In the genomic region with DNA sequence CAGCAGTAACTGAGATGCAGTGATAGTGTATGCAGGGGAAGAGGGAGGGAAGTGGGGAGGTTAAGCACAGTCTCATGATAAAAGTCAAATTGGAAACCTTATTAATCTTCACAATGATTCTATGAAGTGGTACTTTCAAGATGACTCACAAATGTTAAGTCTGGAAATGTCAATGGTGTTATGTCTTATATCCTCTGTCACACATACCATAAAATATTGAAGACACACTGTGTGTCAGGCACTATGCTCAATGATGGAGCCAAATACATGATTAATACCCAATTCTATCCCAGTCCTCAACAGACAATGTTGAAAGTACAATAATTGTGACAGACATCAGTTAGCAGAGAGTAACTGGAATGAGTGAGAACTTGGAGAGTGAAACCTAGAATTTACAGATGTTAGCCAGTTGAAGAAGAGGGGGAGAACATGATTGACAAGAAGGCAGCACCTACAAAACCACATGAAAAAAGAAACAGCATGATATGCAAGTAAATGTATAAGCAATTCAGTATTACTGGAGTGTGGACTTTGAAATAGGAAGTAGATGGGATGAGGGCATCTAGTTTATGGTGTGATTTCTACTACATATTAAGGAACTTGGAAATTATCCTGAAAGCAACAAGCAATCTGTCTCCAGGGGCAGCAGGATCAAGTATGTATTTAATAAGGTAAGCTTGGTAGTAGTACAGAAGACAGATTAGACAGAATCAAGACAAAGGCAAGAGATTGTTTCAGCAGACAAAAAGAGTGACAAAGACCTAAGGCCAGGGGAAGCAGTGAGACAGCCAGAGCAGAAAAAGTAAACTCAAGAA, we compare ENCODE assay signal across 1 cellular context.
TF ChIP-seq lines count a peak whose summit lies in the region.

No MANE protein-coding gene starts in this region.

TF ChIP-seq in HepG2, 621 proteins besides CTCF, POLR2A, EP300 and RAD21 (continued from another document and continues in another):
- TF ChIP-seq, protein P1, sequence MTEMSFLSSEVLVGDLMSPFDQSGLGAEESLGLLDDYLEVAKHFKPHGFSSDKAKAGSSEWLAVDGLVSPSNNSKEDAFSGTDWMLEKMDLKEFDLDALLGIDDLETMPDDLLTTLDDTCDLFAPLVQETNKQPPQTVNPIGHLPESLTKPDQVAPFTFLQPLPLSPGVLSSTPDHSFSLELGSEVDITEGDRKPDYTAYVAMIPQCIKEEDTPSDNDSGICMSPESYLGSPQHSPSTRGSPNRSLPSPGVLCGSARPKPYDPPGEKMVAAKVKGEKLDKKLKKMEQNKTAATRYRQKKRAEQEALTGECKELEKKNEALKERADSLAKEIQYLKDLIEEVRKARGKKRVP (CRISPR knock-in tag; IDR thresholded peaks at IDR 0.05) = no peak
- TF ChIP-seq, protein P2, sequence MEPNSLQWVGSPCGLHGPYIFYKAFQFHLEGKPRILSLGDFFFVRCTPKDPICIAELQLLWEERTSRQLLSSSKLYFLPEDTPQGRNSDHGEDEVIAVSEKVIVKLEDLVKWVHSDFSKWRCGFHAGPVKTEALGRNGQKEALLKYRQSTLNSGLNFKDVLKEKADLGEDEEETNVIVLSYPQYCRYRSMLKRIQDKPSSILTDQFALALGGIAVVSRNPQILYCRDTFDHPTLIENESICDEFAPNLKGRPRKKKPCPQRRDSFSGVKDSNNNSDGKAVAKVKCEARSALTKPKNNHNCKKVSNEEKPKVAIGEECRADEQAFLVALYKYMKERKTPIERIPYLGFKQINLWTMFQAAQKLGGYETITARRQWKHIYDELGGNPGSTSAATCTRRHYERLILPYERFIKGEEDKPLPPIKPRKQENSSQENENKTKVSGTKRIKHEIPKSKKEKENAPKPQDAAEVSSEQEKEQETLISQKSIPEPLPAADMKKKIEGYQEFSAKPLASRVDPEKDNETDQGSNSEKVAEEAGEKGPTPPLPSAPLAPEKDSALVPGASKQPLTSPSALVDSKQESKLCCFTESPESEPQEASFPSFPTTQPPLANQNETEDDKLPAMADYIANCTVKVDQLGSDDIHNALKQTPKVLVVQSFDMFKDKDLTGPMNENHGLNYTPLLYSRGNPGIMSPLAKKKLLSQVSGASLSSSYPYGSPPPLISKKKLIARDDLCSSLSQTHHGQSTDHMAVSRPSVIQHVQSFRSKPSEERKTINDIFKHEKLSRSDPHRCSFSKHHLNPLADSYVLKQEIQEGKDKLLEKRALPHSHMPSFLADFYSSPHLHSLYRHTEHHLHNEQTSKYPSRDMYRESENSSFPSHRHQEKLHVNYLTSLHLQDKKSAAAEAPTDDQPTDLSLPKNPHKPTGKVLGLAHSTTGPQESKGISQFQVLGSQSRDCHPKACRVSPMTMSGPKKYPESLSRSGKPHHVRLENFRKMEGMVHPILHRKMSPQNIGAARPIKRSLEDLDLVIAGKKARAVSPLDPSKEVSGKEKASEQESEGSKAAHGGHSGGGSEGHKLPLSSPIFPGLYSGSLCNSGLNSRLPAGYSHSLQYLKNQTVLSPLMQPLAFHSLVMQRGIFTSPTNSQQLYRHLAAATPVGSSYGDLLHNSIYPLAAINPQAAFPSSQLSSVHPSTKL (CRISPR knock-in tag; IDR thresholded peaks at IDR 0.05) = peak; percentile 29; the same call in 1 of the 2 replicates
- TF ChIP-seq, protein P3, sequence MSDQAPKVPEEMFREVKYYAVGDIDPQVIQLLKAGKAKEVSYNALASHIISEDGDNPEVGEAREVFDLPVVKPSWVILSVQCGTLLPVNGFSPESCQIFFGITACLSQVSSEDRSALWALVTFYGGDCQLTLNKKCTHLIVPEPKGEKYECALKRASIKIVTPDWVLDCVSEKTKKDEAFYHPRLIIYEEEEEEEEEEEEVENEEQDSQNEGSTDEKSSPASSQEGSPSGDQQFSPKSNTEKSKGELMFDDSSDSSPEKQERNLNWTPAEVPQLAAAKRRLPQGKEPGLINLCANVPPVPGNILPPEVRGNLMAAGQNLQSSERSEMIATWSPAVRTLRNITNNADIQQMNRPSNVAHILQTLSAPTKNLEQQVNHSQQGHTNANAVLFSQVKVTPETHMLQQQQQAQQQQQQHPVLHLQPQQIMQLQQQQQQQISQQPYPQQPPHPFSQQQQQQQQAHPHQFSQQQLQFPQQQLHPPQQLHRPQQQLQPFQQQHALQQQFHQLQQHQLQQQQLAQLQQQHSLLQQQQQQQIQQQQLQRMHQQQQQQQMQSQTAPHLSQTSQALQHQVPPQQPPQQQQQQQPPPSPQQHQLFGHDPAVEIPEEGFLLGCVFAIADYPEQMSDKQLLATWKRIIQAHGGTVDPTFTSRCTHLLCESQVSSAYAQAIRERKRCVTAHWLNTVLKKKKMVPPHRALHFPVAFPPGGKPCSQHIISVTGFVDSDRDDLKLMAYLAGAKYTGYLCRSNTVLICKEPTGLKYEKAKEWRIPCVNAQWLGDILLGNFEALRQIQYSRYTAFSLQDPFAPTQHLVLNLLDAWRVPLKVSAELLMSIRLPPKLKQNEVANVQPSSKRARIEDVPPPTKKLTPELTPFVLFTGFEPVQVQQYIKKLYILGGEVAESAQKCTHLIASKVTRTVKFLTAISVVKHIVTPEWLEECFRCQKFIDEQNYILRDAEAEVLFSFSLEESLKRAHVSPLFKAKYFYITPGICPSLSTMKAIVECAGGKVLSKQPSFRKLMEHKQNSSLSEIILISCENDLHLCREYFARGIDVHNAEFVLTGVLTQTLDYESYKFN (CRISPR knock-in tag; conservative IDR thresholded peaks at IDR 0.05) = peak; percentile 70
- TF ChIP-seq, protein P4, sequence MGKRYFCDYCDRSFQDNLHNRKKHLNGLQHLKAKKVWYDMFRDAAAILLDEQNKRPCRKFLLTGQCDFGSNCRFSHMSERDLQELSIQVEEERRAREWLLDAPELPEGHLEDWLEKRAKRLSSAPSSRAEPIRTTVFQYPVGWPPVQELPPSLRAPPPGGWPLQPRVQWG (CRISPR knock-in tag; IDR thresholded peaks at IDR 0.05; ENCODE audit: borderline replicate concordance, low read depth) = no peak
- TF ChIP-seq PTBP1 (IDR thresholded peaks at IDR 0.05; ENCODE audit: low read depth, low read length, poor library complexity, severe bottlenecking) (no peak), ZFP36L2 (CRISPR knock-in tag; IDR thresholded peaks at IDR 0.05) (no peak), HNF4G (IDR thresholded peaks at IDR 0.05; ENCODE audit: borderline replicate concordance, low read depth, low read length) (peak; percentile 48), HNF4G (CRISPR knock-in tag; IDR thresholded peaks at IDR 0.05; ENCODE audit: borderline replicate concordance, low read depth) (no peak), ZNF652 (CRISPR knock-in tag; IDR thresholded peaks at IDR 0.05; ENCODE audit: borderline replicate concordance, low read depth) (no peak), ARID2 (CRISPR knock-in tag; IDR thresholded peaks at IDR 0.05; ENCODE audit: borderline replicate concordance) (no peak), SCMH1 (CRISPR knock-in tag; IDR thresholded peaks at IDR 0.05; ENCODE audit: borderline replicate concordance) (no peak), ZNF703 (CRISPR knock-in tag; IDR thresholded peaks at IDR 0.05; ENCODE audit: borderline replicate concordance) (no peak), FOXK2 (IDR thresholded peaks at IDR 0.05) (peak; percentile 15; the same call in 1 of the 2 replicates), RBM22 (optimal IDR thresholded peaks at IDR 0.05; ENCODE audit: low read length) (no peak), DNMT3B (CRISPR knock-in tag; conservative IDR thresholded peaks at IDR 0.05) (no peak), ZFP82 (CRISPR knock-in tag; IDR thresholded peaks at IDR 0.05; ENCODE audit: borderline replicate concordance) (no peak), ZNF282 (IDR thresholded peaks at IDR 0.05; ENCODE audit: partially characterized antibody) (no peak), ZSCAN29 (CRISPR knock-in tag; conservative IDR thresholded peaks at IDR 0.05) (no peak)
- TF ChIP-seq, protein P5, sequence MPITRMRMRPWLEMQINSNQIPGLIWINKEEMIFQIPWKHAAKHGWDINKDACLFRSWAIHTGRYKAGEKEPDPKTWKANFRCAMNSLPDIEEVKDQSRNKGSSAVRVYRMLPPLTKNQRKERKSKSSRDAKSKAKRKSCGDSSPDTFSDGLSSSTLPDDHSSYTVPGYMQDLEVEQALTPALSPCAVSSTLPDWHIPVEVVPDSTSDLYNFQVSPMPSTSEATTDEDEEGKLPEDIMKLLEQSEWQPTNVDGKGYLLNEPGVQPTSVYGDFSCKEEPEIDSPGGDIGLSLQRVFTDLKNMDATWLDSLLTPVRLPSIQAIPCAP (CRISPR knock-in tag; IDR thresholded peaks at IDR 0.05; ENCODE audit: low read depth) = no peak
- TF ChIP-seq, protein P6, sequence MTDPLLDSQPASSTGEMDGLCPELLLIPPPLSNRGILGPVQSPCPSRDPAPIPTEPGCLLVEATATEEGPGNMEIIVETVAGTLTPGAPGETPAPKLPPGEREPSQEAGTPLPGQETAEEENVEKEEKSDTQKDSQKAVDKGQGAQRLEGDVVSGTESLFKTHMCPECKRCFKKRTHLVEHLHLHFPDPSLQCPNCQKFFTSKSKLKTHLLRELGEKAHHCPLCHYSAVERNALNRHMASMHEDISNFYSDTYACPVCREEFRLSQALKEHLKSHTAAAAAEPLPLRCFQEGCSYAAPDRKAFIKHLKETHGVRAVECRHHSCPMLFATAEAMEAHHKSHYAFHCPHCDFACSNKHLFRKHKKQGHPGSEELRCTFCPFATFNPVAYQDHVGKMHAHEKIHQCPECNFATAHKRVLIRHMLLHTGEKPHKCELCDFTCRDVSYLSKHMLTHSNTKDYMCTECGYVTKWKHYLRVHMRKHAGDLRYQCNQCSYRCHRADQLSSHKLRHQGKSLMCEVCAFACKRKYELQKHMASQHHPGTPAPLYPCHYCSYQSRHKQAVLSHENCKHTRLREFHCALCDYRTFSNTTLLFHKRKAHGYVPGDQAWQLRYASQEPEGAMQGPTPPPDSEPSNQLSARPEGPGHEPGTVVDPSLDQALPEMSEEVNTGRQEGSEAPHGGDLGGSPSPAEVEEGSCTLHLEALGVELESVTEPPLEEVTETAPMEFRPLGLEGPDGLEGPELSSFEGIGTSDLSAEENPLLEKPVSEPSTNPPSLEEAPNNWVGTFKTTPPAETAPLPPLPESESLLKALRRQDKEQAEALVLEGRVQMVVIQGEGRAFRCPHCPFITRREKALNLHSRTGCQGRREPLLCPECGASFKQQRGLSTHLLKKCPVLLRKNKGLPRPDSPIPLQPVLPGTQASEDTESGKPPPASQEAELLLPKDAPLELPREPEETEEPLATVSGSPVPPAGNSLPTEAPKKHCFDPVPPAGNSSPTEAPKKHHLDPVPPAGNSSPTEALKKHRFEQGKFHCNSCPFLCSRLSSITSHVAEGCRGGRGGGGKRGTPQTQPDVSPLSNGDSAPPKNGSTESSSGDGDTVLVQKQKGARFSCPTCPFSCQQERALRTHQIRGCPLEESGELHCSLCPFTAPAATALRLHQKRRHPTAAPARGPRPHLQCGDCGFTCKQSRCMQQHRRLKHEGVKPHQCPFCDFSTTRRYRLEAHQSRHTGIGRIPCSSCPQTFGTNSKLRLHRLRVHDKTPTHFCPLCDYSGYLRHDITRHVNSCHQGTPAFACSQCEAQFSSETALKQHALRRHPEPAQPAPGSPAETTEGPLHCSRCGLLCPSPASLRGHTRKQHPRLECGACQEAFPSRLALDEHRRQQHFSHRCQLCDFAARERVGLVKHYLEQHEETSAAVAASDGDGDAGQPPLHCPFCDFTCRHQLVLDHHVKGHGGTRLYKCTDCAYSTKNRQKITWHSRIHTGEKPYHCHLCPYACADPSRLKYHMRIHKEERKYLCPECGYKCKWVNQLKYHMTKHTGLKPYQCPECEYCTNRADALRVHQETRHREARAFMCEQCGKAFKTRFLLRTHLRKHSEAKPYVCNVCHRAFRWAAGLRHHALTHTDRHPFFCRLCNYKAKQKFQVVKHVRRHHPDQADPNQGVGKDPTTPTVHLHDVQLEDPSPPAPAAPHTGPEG (CRISPR knock-in tag; IDR thresholded peaks at IDR 0.05) = peak; percentile 80; the same call in 1 of the 2 replicates
- TF ChIP-seq, protein P7, sequence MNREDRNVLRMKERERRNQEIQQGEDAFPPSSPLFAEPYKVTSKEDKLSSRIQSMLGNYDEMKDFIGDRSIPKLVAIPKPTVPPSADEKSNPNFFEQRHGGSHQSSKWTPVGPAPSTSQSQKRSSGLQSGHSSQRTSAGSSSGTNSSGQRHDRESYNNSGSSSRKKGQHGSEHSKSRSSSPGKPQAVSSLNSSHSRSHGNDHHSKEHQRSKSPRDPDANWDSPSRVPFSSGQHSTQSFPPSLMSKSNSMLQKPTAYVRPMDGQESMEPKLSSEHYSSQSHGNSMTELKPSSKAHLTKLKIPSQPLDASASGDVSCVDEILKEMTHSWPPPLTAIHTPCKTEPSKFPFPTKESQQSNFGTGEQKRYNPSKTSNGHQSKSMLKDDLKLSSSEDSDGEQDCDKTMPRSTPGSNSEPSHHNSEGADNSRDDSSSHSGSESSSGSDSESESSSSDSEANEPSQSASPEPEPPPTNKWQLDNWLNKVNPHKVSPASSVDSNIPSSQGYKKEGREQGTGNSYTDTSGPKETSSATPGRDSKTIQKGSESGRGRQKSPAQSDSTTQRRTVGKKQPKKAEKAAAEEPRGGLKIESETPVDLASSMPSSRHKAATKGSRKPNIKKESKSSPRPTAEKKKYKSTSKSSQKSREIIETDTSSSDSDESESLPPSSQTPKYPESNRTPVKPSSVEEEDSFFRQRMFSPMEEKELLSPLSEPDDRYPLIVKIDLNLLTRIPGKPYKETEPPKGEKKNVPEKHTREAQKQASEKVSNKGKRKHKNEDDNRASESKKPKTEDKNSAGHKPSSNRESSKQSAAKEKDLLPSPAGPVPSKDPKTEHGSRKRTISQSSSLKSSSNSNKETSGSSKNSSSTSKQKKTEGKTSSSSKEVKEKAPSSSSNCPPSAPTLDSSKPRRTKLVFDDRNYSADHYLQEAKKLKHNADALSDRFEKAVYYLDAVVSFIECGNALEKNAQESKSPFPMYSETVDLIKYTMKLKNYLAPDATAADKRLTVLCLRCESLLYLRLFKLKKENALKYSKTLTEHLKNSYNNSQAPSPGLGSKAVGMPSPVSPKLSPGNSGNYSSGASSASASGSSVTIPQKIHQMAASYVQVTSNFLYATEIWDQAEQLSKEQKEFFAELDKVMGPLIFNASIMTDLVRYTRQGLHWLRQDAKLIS (CRISPR knock-in tag; IDR thresholded peaks at IDR 0.05) = no peak
- TF ChIP-seq, protein P8, sequence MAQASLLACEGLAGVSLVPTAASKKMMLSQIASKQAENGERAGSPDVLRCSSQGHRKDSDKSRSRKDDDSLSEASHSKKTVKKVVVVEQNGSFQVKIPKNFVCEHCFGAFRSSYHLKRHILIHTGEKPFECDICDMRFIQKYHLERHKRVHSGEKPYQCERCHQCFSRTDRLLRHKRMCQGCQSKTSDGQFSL (CRISPR knock-in tag; IDR thresholded peaks at IDR 0.05) = no peak
- TF ChIP-seq, protein P9, sequence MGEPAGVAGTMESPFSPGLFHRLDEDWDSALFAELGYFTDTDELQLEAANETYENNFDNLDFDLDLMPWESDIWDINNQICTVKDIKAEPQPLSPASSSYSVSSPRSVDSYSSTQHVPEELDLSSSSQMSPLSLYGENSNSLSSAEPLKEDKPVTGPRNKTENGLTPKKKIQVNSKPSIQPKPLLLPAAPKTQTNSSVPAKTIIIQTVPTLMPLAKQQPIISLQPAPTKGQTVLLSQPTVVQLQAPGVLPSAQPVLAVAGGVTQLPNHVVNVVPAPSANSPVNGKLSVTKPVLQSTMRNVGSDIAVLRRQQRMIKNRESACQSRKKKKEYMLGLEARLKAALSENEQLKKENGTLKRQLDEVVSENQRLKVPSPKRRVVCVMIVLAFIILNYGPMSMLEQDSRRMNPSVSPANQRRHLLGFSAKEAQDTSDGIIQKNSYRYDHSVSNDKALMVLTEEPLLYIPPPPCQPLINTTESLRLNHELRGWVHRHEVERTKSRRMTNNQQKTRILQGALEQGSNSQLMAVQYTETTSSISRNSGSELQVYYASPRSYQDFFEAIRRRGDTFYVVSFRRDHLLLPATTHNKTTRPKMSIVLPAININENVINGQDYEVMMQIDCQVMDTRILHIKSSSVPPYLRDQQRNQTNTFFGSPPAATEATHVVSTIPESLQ (CRISPR knock-in tag; conservative IDR thresholded peaks at IDR 0.05) = no peak
- TF ChIP-seq, protein P10, sequence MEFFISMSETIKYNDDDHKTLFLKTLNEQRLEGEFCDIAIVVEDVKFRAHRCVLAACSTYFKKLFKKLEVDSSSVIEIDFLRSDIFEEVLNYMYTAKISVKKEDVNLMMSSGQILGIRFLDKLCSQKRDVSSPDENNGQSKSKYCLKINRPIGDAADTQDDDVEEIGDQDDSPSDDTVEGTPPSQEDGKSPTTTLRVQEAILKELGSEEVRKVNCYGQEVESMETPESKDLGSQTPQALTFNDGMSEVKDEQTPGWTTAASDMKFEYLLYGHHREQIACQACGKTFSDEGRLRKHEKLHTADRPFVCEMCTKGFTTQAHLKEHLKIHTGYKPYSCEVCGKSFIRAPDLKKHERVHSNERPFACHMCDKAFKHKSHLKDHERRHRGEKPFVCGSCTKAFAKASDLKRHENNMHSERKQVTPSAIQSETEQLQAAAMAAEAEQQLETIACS (CRISPR knock-in tag; IDR thresholded peaks at IDR 0.05) = no peak
